Comparison of ENCODE assay signal across 24 cellular contexts in the genomic region with DNA sequence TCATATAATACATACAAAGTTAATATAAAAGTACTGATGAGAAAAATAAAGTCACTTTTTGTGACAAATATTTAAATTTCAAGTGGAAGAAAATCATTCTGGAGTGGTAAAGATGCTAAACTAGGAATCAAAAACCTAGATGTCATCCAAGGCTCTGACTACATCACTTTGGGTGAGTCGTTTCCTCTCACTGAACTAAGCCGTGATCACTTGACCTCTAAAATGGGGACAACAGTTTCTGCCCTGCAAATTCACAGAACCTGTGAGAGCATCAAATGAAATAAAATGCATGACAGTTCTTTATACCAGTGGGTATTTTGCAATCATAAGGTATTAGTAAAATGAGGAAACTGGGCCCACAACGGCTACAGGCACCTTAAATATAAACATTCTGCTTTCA.
DNase-seq lines count a peak whose midpoint lies in the region; ATAC-seq and TF ChIP-seq lines count a peak whose summit lies in the region.
"Had no signal": no experiment of that assay in that cellular context is flagged by ENCODE, and none has a peak within 500 bp of the region (broad histone marks: within the 10 kb centered on the region; RNA-seq: fewer than 3 reads in every experiment).

No MANE protein-coding gene starts in this region.

- TF ChIP-seq CTCF in HFFc6 (IDR thresholded peaks at IDR 0.05): no peak
- TF ChIP-seq CTCF in foreskin fibroblast (IDR thresholded peaks at IDR 0.05; ENCODE audit: low read depth, low read length): no peak

- DNase-seq in EH (ENCODE audit: low read depth) (peak; percentile 65), HFFc6 (peak; percentile 14), foreskin fibroblast (peak; percentile 70 to 75), ACHN (no peak), HPDE6-E6E7 (ENCODE audit: extremely low spot score) (no peak)
- no peak for DNase-seq in effector CD4-positive, alpha-beta T cell
- no peak for DNase-seq in stimulated activated CD4-positive, alpha-beta T cell treated with anti-CD3 and anti-CD28 coated beads, Interleukin-1b, Interleukin-23, amount 100 ng/mL, for 48 hours
- DNase-seq: activated CD4-positive, alpha-beta T cell treated with anti-CD3 and anti-CD28 coated beads, Interleukin-2, amount 10 ng/mL, durations not matched to agents 7 days and 5 days; CD4-positive, alpha-beta memory T cell; effector memory CD8-positive, alpha-beta T cell; GOT3; kidney; NCI-H1694; NCI-H2171 treated with DMSO at 0.1 percent for 48 hours; NCI-H69; right lobe of liver; trophoblast cell had no signal

- no peaks in the 10 kb centered on the region for H3K9me3 Mint-ChIP-seq in HFFc6
- H3K9me3 Mint-ChIP-seq in activated T-helper 17 cell treated with anti-CD3 and anti-CD28 coated beads, Interleukin-2, amount 50 U/mL, for 72 hours: no peaks in the 10 kb centered on the region
- H3K9me3 Mint-ChIP-seq: activated CD4-positive, alpha-beta T cell treated with anti-CD3 and anti-CD28 coated beads, Interleukin-2, amount 10 ng/mL, durations not matched to agents 7 days and 5 days; brain; CD4-positive, alpha-beta memory T cell; effector memory CD8-positive, alpha-beta T cell; neural progenitor cell had no signal

- ATAC-seq in activated T-helper 17 cell treated with anti-CD3 and anti-CD28 coated beads, Interleukin-2, amount 50 U/mL, for 72 hours (replicated peaks): peak; percentile 80
- ATAC-seq: effector memory CD8-positive, alpha-beta T cell; K562; right lobe of liver had no signal

- H3K36me3 Mint-ChIP-seq in HFFc6 (ENCODE audit: low read depth): no peaks in the 10 kb centered on the region
- no peaks in the 10 kb centered on the region for H3K36me3 Mint-ChIP-seq in activated T-helper 17 cell treated with anti-CD3 and anti-CD28 coated beads, Interleukin-2, amount 50 U/mL, for 72 hours (ENCODE audit: low read depth)
- H3K36me3 Mint-ChIP-seq: brain; CD4-positive, alpha-beta memory T cell; neural progenitor cell had no signal

- H3K4me1 Mint-ChIP-seq in HFFc6 (ENCODE audit: low read depth): peaks cover 37% of the 10 kb centered on the region
- H3K4me1 Mint-ChIP-seq in activated T-helper 17 cell treated with anti-CD3 and anti-CD28 coated beads, Interleukin-2, amount 50 U/mL, for 72 hours: peaks cover 5% of the 10 kb centered on the region
- H3K4me1 Mint-ChIP-seq: CD4-positive, alpha-beta memory T cell; neural progenitor cell had no signal

- no peak overlapping the region for H3K27ac Mint-ChIP-seq in HFFc6
- no peak overlapping the region for H3K27ac Mint-ChIP-seq in activated T-helper 17 cell treated with anti-CD3 and anti-CD28 coated beads, Interleukin-2, amount 50 U/mL, for 72 hours
- H3K27ac Mint-ChIP-seq: activated CD4-positive, alpha-beta T cell treated with anti-CD3 and anti-CD28 coated beads, Interleukin-2, amount 10 ng/mL, durations not matched to agents 7 days and 5 days; brain; CD4-positive, alpha-beta memory T cell; effector memory CD8-positive, alpha-beta T cell; neural progenitor cell had no signal

- H3K27me3 Mint-ChIP-seq in HFFc6 (ENCODE audit: insufficient read depth): no peaks in the 10 kb centered on the region
- H3K27me3 Mint-ChIP-seq in activated T-helper 17 cell treated with anti-CD3 and anti-CD28 coated beads, Interleukin-2, amount 50 U/mL, for 72 hours: peaks cover 5% of the 10 kb centered on the region
- H3K27me3 Mint-ChIP-seq: brain; effector memory CD8-positive, alpha-beta T cell had no signal

- no peak overlapping the region for H3K4me3 Mint-ChIP-seq in HFFc6
- H3K4me3 Mint-ChIP-seq in activated T-helper 17 cell treated with anti-CD3 and anti-CD28 coated beads, Interleukin-2, amount 50 U/mL, for 72 hours: no peak overlapping the region
- H3K4me3 Mint-ChIP-seq: activated CD4-positive, alpha-beta T cell treated with anti-CD3 and anti-CD28 coated beads, Interleukin-2, amount 10 ng/mL, durations not matched to agents 7 days and 5 days; brain; CD4-positive, alpha-beta memory T cell; effector memory CD8-positive, alpha-beta T cell; neural progenitor cell had no signal

- in situ Hi-C loops in ACHN (cut with HindIII; ENCODE audit: low pct_ligation_motif_present, low pct_unique_long_range_greater_than_20kb, low sequenced_read_pairs): no loop called here

- H3K4me3 ChIP-seq in foreskin fibroblast (ENCODE audit: low read depth in 1 of 2, low read length in 2 of 2): no peak overlapping the region
- H3K4me3 ChIP-seq: esophagus muscularis mucosa, K562, lung, neural progenitor cell, right lobe of liver, SK-N-MC had no signal

Comparison
In these comparisons a context has a peak if more than half of its experiments do, and no peak if none do; other contexts are left out.
1. DNase-seq: peak in EH (single experiment), HFFc6 (single experiment) and foreskin fibroblast (2 of 2); none in ACHN (single experiment), HPDE6-E6E7 (single experiment), effector CD4-positive, alpha-beta T cell (single experiment) and stimulated activated CD4-positive, alpha-beta T cell treated with anti-CD3 and anti-CD28 coated beads, Interleukin-1b, Interleukin-23, amount 100 ng/mL, for 48 hours (single experiment).